16 cellular contexts compared by ENCODE assay signal in the genomic region with DNA sequence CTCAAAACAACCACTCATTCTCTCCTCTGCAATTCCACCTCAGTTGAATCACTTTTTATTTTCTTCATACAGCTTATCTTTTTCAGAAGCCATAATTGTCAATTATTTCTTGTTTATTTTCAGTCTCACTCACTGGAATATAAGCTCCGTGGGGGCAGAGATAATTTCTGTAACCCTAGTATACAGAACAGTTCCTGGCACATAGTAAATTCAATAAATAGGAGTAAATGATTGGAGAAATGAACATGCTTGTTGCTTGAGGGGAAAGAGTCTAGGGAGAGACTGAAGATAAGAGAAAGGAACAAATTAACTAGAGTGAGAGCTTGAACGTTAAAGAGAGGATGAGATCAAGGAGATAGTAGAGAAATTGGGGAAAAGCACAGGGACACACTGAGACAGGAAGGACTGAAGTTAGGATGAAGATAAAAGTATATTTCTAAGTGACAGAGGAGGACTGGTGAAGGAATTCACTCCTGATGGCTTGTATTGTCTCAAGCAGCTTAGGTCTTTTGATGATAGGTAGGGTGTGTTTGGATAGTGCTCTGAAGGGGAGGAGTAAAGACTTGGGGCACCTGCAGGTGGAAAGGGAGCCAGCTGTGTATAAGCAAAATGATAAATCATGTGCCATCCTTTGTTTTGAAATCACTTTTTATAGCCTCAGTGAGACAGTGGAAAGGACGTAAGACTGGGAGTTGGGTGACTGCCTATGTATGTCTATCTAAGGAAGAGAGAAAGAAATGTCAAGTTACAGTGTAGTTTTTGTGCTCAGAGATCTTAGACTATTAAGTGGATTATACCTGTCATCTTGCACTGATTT. TPM values are rescaled to one million over a fixed set of nuclear protein-coding genes. Genes with fewer than 3 reads are reported as not detected.
DNase-seq lines count a peak whose midpoint lies in the region; ATAC-seq and TF ChIP-seq lines count a peak whose summit lies in the region.
"Had no signal": no experiment of that assay in that cellular context is flagged by ENCODE, and none has a peak within 500 bp of the region (broad histone marks: within the 10 kb centered on the region; RNA-seq: fewer than 3 reads in every experiment).

No MANE protein-coding gene starts in this region.

- no peaks in the 10 kb centered on the region for H3K9me3 Mint-ChIP-seq in CD4-positive, CD25-positive, alpha-beta regulatory T cell
- no peaks in the 10 kb centered on the region for H3K9me3 Mint-ChIP-seq in naive thymus-derived CD4-positive, alpha-beta T cell
- H3K9me3 Mint-ChIP-seq: activated naive CD4-positive, alpha-beta T cell treated with anti-CD3 and anti-CD28 coated beads for 36 hours; stimulated activated naive B cell treated with anti-CD40 and anti-IgM and Interleukin-4, amounts not matched to agents 10 μg/mL and 1 μg/mL and 100 μg/mL, for 72 hours; T-helper 2 cell treated with Interferon-gamma antibody and Interleukin-4, amounts not matched to agents 5 μg/mL and 100 μg/mL, for 36 hours had no signal

- WGBS in spleen, 5 donors = 68 to 80% (median 75%) methylated on average over 3 of the region's 3 CpGs
- 30 to 47% (median 33%) methylated on average over 3 of the region's 3 CpGs for WGBS in stomach, 5 donors

- no peak overlapping the region for H3K27ac Mint-ChIP-seq in CD4-positive, CD25-positive, alpha-beta regulatory T cell
- H3K27ac Mint-ChIP-seq in naive thymus-derived CD4-positive, alpha-beta T cell = no peak overlapping the region
- H3K27ac Mint-ChIP-seq: activated naive CD4-positive, alpha-beta T cell treated with anti-CD3 and anti-CD28 coated beads for 36 hours; stimulated activated naive B cell treated with anti-CD40 and anti-IgM and Interleukin-4, amounts not matched to agents 10 μg/mL and 1 μg/mL and 100 μg/mL, for 72 hours; T-helper 2 cell treated with Interferon-gamma antibody and Interleukin-4, amounts not matched to agents 5 μg/mL and 100 μg/mL, for 36 hours had no signal

- POLR2A ChIA-PET in naive thymus-derived CD4-positive, alpha-beta T cell (lab: Charles Lee) = interaction anchor here (1.0 kb wide), 1 partner anchor 339 kb away, joined by 4 read pairs; the partner anchor contains the start of gene ISCA1

- H3K9me3 ChIP-seq in CD4-positive, CD25-positive, alpha-beta regulatory T cell (ENCODE audit: control insufficient read depth in 2 of 2, low read length in 2 of 2) = no peaks in the 10 kb centered on the region
- H3K9me3 ChIP-seq in Karpas-422 (ENCODE audit: low read length) (no peaks in the 10 kb centered on the region), colonic mucosa (no peaks in the 10 kb centered on the region), spleen (no peaks in the 10 kb centered on the region), stomach (no peaks in the 10 kb centered on the region)
- no peaks in the 10 kb centered on the region for H3K9me3 ChIP-seq in naive thymus-derived CD4-positive, alpha-beta T cell (ENCODE audit: control insufficient read depth in 2 of 3, low read length in 3 of 3)

- peaks cover 4% of the 10 kb centered on the region for H4K20me1 ChIP-seq in Karpas-422 (ENCODE audit: insufficient read depth, low read depth, low read length)

- H3K9ac ChIP-seq in Karpas-422 (ENCODE audit: low read length) (peak overlapping the region; percentile 92; the same call in 1 of the 2 replicates), colonic mucosa (ENCODE audit: low read depth in 2 of 2, low read length in 2 of 2) (no peak overlapping the region)

- peak overlapping the region; percentile 94 for H3K4me2 ChIP-seq in Karpas-422 (ENCODE audit: low read depth, low read length, poor library complexity, severe bottlenecking)

- H3K4me3 ChIP-seq in CD4-positive, CD25-positive, alpha-beta regulatory T cell (ENCODE audit: low read depth, low read length) = peak overlapping the region; percentile 90
- peak overlapping the region; percentile 94 for H3K4me3 ChIP-seq in Karpas-422 (ENCODE audit: low read length)
- H3K4me3 ChIP-seq in colonic mucosa = no peak overlapping the region
- H3K4me3 ChIP-seq in naive thymus-derived CD4-positive, alpha-beta T cell (ENCODE audit: low read length) = no peak overlapping the region
- no peak overlapping the region for H3K4me3 ChIP-seq in spleen
- H3K4me3 ChIP-seq in stomach = peak overlapping the region in 2 of 4 donors; percentile 96 to 99

- H3K27me3 ChIP-seq in CD4-positive, CD25-positive, alpha-beta regulatory T cell (ENCODE audit: control insufficient read depth, insufficient read depth, low read length) = no peaks in the 10 kb centered on the region
- H3K27me3 ChIP-seq in Karpas-422 (ENCODE audit: low read length) = no peaks in the 10 kb centered on the region
- H3K27me3 ChIP-seq in colonic mucosa = no peaks in the 10 kb centered on the region
- no peaks in the 10 kb centered on the region for H3K27me3 ChIP-seq in naive thymus-derived CD4-positive, alpha-beta T cell (ENCODE audit: control insufficient read depth in 2 of 2, insufficient read depth in 2 of 2, low read length in 2 of 2)
- no peaks in the 10 kb centered on the region for H3K27me3 ChIP-seq in spleen (replicated peaks in 1 of 7)
- H3K27me3 ChIP-seq in stomach = no peaks in the 10 kb centered on the region

- no peak for TF ChIP-seq POLR2A in spleen (IDR thresholded peaks at IDR 0.05)
- no peak for TF ChIP-seq POLR2A in stomach (IDR thresholded peaks at IDR 0.05)

- H2AFZ ChIP-seq in Karpas-422 (ENCODE audit: low read length) = no peak overlapping the region

- intact Hi-C loops in colonic mucosa (cut with DNase I) = no loop called here
- intact Hi-C loops in naive thymus-derived CD4-positive, alpha-beta T cell (cut with micrococcal nuclease) = loop anchor here in 1 of 2 donors (10.0 kb wide), 1 partner anchor 1648 kb away; no protein-coding TSS in a partner anchor
- intact Hi-C loops in spleen (cut with DNase I; ENCODE audit: low total_unique reads) = loop anchor here (10.0 kb wide), 1 partner anchor 198 kb away; the partner anchor contains the start of gene AGTPBP1
- intact Hi-C loops in stomach (cut with DNase I; ENCODE audit: low total_unique reads) = no loop called here

- no peak for ATAC-seq in CD4-positive, CD25-positive, alpha-beta regulatory T cell (ENCODE audit: low read depth in 2 of 2)
- ATAC-seq in naive thymus-derived CD4-positive, alpha-beta T cell = no peak
- ATAC-seq: stimulated activated naive B cell treated with anti-CD40 and anti-IgM and Interleukin-4, amounts not matched to agents 10 μg/mL and 1 μg/mL and 100 μg/mL, for 72 hours had no signal

- peaks cover 23% of the 10 kb centered on the region for H3K36me3 Mint-ChIP-seq in CD4-positive, CD25-positive, alpha-beta regulatory T cell
- peaks cover 7 to 33% (median 22%) of the 10 kb centered on the region in 5 donors for H3K36me3 Mint-ChIP-seq in naive thymus-derived CD4-positive, alpha-beta T cell

- H3K4me1 ChIP-seq in CD4-positive, CD25-positive, alpha-beta regulatory T cell (ENCODE audit: control insufficient read depth, insufficient read depth, low read length, poor library complexity, severe bottlenecking) = peaks cover 31% of the 10 kb centered on the region
- peaks cover 36% of the 10 kb centered on the region for H3K4me1 ChIP-seq in Karpas-422 (ENCODE audit: low read length)
- peaks cover 14% of the 10 kb centered on the region for H3K4me1 ChIP-seq in colonic mucosa
- peaks cover 30% of the 10 kb centered on the region in 2 donors for H3K4me1 ChIP-seq in naive thymus-derived CD4-positive, alpha-beta T cell (ENCODE audit: control insufficient read depth in 2 of 2, insufficient read depth in 2 of 2, low read length in 2 of 2)
- peaks cover 23 to 63% (median 43%) of the 10 kb centered on the region in 6 donors for H3K4me1 ChIP-seq in spleen
- H3K4me1 ChIP-seq in stomach = peaks cover 22 to 63% (median 39%) of the 10 kb centered on the region in 4 donors

- no peak for TF ChIP-seq CTCF in colonic mucosa (IDR thresholded peaks at IDR 0.05)
- no peak for TF ChIP-seq CTCF in spleen (IDR thresholded peaks at IDR 0.05 in 8 of 11, conservative IDR thresholded peaks at IDR 0.05 in 3 of 11)
- no peak for TF ChIP-seq CTCF in stomach (IDR thresholded peaks at IDR 0.05)

- no peak overlapping the region for H3K4me3 Mint-ChIP-seq in CD4-positive, CD25-positive, alpha-beta regulatory T cell
- no peak overlapping the region for H3K4me3 Mint-ChIP-seq in naive thymus-derived CD4-positive, alpha-beta T cell
- H3K4me3 Mint-ChIP-seq: T-helper 2 cell treated with Interferon-gamma antibody and Interleukin-4, amounts not matched to agents 5 μg/mL and 100 μg/mL, for 36 hours had no signal

- H3K4me1 Mint-ChIP-seq in CD4-positive, CD25-positive, alpha-beta regulatory T cell = peaks cover 14 to 34% (median 21%) of the 10 kb centered on the region in 4 donors
- peaks cover 14 to 33% (median 28%) of the 10 kb centered on the region in 7 donors for H3K4me1 Mint-ChIP-seq in naive thymus-derived CD4-positive, alpha-beta T cell

- H3K79me2 ChIP-seq in Karpas-422 (ENCODE audit: low read length) = peaks cover 71% of the 10 kb centered on the region

- H3K9me2 ChIP-seq in Karpas-422 (replicated peaks; ENCODE audit: insufficient read depth, low read length) = no peaks in the 10 kb centered on the region

- CTCF ChIA-PET in naive thymus-derived CD4-positive, alpha-beta T cell (lab: Charles Lee) = no interaction called here

- no peak for DNase-seq in CD4-positive, CD25-positive, alpha-beta regulatory T cell
- DNase-seq in Karpas-422 (no peak), colonic mucosa (no peak), spleen (no peak), stomach (no peak), mucosa of gallbladder (ENCODE audit: low spot score) (no peak), NCI-H226 (no peak)
- no peak for DNase-seq in naive thymus-derived CD4-positive, alpha-beta T cell
- DNase-seq: activated naive CD4-positive, alpha-beta T cell treated with anti-CD3 and anti-CD28 coated beads for 36 hours; hippocampal formation; NCI-H2107; posterior cingulate gyrus; stimulated activated CD4-positive, alpha-beta T cell treated with anti-CD3 and anti-CD28 coated beads, Interleukin-4, amount 100 ng/mL, for 1 hour; stimulated activated naive B cell treated with anti-CD40 and anti-IgM and Interleukin-4, amounts not matched to agents 10 μg/mL and 1 μg/mL and 100 μg/mL, for 72 hours had no signal

- peaks cover 31% of the 10 kb centered on the region for H3K36me3 ChIP-seq in CD4-positive, CD25-positive, alpha-beta regulatory T cell (ENCODE audit: control insufficient read depth, insufficient read depth, low read length)
- H3K36me3 ChIP-seq in Karpas-422 (ENCODE audit: insufficient read depth, low read length) (peaks cover 49% of the 10 kb centered on the region), colonic mucosa (no peaks in the 10 kb centered on the region), spleen (peaks cover 0 to 55% (median 13%) of the 10 kb centered on the region in 6 donors), stomach (peaks cover 0 to 50% (median 27%) of the 10 kb centered on the region in 4 donors)
- H3K36me3 ChIP-seq in naive thymus-derived CD4-positive, alpha-beta T cell (ENCODE audit: control insufficient read depth in 2 of 3, insufficient read depth in 3 of 3, low read length in 3 of 3) = peaks cover 0 to 18% (median 7%) of the 10 kb centered on the region in 3 experiments

- H3K27ac ChIP-seq in CD4-positive, CD25-positive, alpha-beta regulatory T cell (ENCODE audit: insufficient read depth, low read length, poor library complexity, severe bottlenecking) = peak overlapping the region; percentile 53
- H3K27ac ChIP-seq in Karpas-422 (ENCODE audit: low read length) = no peak overlapping the region
- H3K27ac ChIP-seq in colonic mucosa = peak overlapping the region; percentile 93
- peak overlapping the region; percentile 96 for H3K27ac ChIP-seq in naive thymus-derived CD4-positive, alpha-beta T cell (ENCODE audit: low read depth, low read length)
- no peak overlapping the region for H3K27ac ChIP-seq in spleen
- H3K27ac ChIP-seq in stomach = peak overlapping the region in 1 of 5 donors; percentile 1
- H3K27ac ChIP-seq: C4-2B had no signal

- H3K27me3 Mint-ChIP-seq in CD4-positive, CD25-positive, alpha-beta regulatory T cell = no peaks in the 10 kb centered on the region
- peaks cover 0 to 3% (median 0%) of the 10 kb centered on the region in 5 donors for H3K27me3 Mint-ChIP-seq in naive thymus-derived CD4-positive, alpha-beta T cell
- H3K27me3 Mint-ChIP-seq: stimulated activated naive B cell treated with anti-CD40 and anti-IgM and Interleukin-4, amounts not matched to agents 10 μg/mL and 1 μg/mL and 100 μg/mL, for 72 hours had no signal

- TF ChIP-seq EP300 in stomach (IDR thresholded peaks at IDR 0.05) = no peak

RNA-seq across cellular contexts. Expression of gene NAA35, which starts 2.2 kb away (rescaled TPM):
- 21.6 TPM for total RNA-seq in CD4-positive, CD25-positive, alpha-beta regulatory T cell
- 10 to 100 TPM; 12.3 to 18.3 (median 14.4) TPM for polyA plus RNA-seq in CD4-positive, CD25-positive, alpha-beta regulatory T cell
- total RNA-seq in Karpas-422 (2014; rRNA removed; shearing (Covaris generic); ENCODE audit: low replicate concordance) = 21.9 and 35.6 TPM in 2 replicates
- 10 to 100 TPM; 29.2 to 40.2 TPM for total RNA-seq in colonic mucosa
- total RNA-seq in naive thymus-derived CD4-positive, alpha-beta T cell = 10 to 100 TPM; 18.2 to 28.6 (median 26.0) TPM
- polyA plus RNA-seq in naive thymus-derived CD4-positive, alpha-beta T cell = 10 to 100 TPM; 14.4 to 17.6 TPM
- 10 to 100 TPM; 10.6 to 23.7 (median 22.7) TPM for total RNA-seq in spleen
- 1 to 10 TPM; 4.2 to 4.8 (median 4.6) TPM for polyA plus RNA-seq in spleen
- 10 to 100 TPM in 4 of 5 donors, 1 to 10 TPM in 1; 8.8 to 67.0 (median 21.9) TPM for total RNA-seq in stomach
- 1 to 10 TPM; 6.0 to 9.8 (median 6.6) TPM for polyA plus RNA-seq in stomach
- total RNA-seq in mucosa of gallbladder = 19.1 TPM

Comparison
In these comparisons a context has a peak if more than half of its experiments do, and no peak if none do; other contexts are left out.
1. H3K27ac ChIP-seq: peak in CD4-positive, CD25-positive, alpha-beta regulatory T cell (single experiment), colonic mucosa (single experiment) and naive thymus-derived CD4-positive, alpha-beta T cell (single experiment); none in Karpas-422 (single experiment) and spleen (0 of 8).
2. H3K4me3 ChIP-seq: peak in CD4-positive, CD25-positive, alpha-beta regulatory T cell (single experiment) and Karpas-422 (single experiment); none in colonic mucosa (single experiment), naive thymus-derived CD4-positive, alpha-beta T cell (single experiment) and spleen (0 of 8).